1 cellular context compared by ENCODE assay signal in genomic region chr13:44918323-44919102, GRCh38.
A peak's percentile ranks its signal among the peaks of the same experiment; 100 is the strongest.
TF ChIP-seq lines count a peak whose summit lies in the region.

No MANE protein-coding gene starts in this region.

TF ChIP-seq in HEK293, 187 proteins besides CTCF, POLR2A, EP300 and RAD21 (continued from another document and continues in another):
- TF ChIP-seq ZNF561 (tag by site-specific recombination; IDR thresholded peaks at IDR 0.05; ENCODE audit: borderline replicate concordance) (peak; percentile 54), ZNF629 (tag by site-specific recombination; IDR thresholded peaks at IDR 0.05) (0 out of 2 replicates have a peak, but pooled peaks have one; percentile 14), ZNF350 (tag by site-specific recombination; IDR thresholded peaks at IDR 0.05) (no peak), ZFP69B (tag by site-specific recombination; IDR thresholded peaks at IDR 0.05) (no peak), ZNF600 (tag by site-specific recombination; IDR thresholded peaks at IDR 0.05) (peak; percentile 98), ZNF416 (tag by site-specific recombination; IDR thresholded peaks at IDR 0.05) (no peak), ZNF184 (tag by site-specific recombination; IDR thresholded peaks at IDR 0.05) (no peak), ZNF529 (tag by site-specific recombination; IDR thresholded peaks at IDR 0.05; ENCODE audit: insufficient replicate concordance) (no peak), ZNF202 (tag by site-specific recombination; IDR thresholded peaks at IDR 0.05; ENCODE audit: borderline replicate concordance) (no peak), ZNF776 (tag by site-specific recombination; IDR thresholded peaks at IDR 0.05; ENCODE audit: borderline replicate concordance) (no peak), IKZF3 (tag by site-specific recombination; IDR thresholded peaks at IDR 0.05) (peak; percentile 94), ZBTB20 (tag by site-specific recombination; IDR thresholded peaks at IDR 0.05) (peak; percentile 50; the same call in 1 of the 2 replicates), ZNF121 (tag by site-specific recombination; IDR thresholded peaks at IDR 0.05) (no peak), HOXD13 (CRISPR knock-in tag; IDR thresholded peaks at IDR 0.05; ENCODE audit: borderline replicate concordance) (no peak), ZNF426 (tag by site-specific recombination; IDR thresholded peaks at IDR 0.05) (no peak), ZNF660 (tag by site-specific recombination; IDR thresholded peaks at IDR 0.05) (0 out of 2 replicates have a peak, but pooled peaks have one; percentile 14), BCL6B (tag by site-specific recombination; IDR thresholded peaks at IDR 0.05) (no peak), ZNF335 (tag by site-specific recombination; conservative IDR thresholded peaks at IDR 0.05) (peak; percentile 69), ZNF449 (tag by site-specific recombination; IDR thresholded peaks at IDR 0.05) (no peak), ZNF292 (tag by site-specific recombination; IDR thresholded peaks at IDR 0.05; ENCODE audit: borderline replicate concordance, low read depth) (no peak), ZNF530 (tag by site-specific recombination; IDR thresholded peaks at IDR 0.05; ENCODE audit: low read depth) (no peak), SETDB1 (IDR thresholded peaks at IDR 0.05; ENCODE audit: insufficient read length, low read length) (no peak), ZNF777 (tag by site-specific recombination; IDR thresholded peaks at IDR 0.05; ENCODE audit: borderline replicate concordance) (no peak), ZNF362 (tag by site-specific recombination; IDR thresholded peaks at IDR 0.05) (peak; percentile 86), TRIM28 (IDR thresholded peaks at IDR 0.05; ENCODE audit: borderline replicate concordance, low read length) (no peak), ZXDB (tag by site-specific recombination; IDR thresholded peaks at IDR 0.05) (peak; percentile 69; the same call in 1 of the 2 replicates), ZNF677 (tag by site-specific recombination; IDR thresholded peaks at IDR 0.05) (no peak; the same call in 1 of the 2 replicates), INSM2 (tag by site-specific recombination; IDR thresholded peaks at IDR 0.05) (no peak), GLIS2 (tag by site-specific recombination; IDR thresholded peaks at IDR 0.05) (no peak), ZNF830 (tag by site-specific recombination; IDR thresholded peaks at IDR 0.05; ENCODE audit: low read depth) (no peak), ZNF341 (tag by site-specific recombination; IDR thresholded peaks at IDR 0.05; ENCODE audit: low read depth) (peak; percentile 53), PATZ1 (tag by site-specific recombination; IDR thresholded peaks at IDR 0.05) (peak; percentile 54), ZNF26 (tag by site-specific recombination; IDR thresholded peaks at IDR 0.05) (no peak), PRDM2 (tag by site-specific recombination; IDR thresholded peaks at IDR 0.05; ENCODE audit: borderline replicate concordance) (no peak), ZNF555 (tag by site-specific recombination; conservative IDR thresholded peaks at IDR 0.05) (no peak), ZNF843 (tag by site-specific recombination; IDR thresholded peaks at IDR 0.05) (no peak), ZNF560 (tag by site-specific recombination; IDR thresholded peaks at IDR 0.05; ENCODE audit: borderline replicate concordance) (no peak), ZNF223 (tag by site-specific recombination; IDR thresholded peaks at IDR 0.05) (no peak), SALL2 (tag by site-specific recombination; IDR thresholded peaks at IDR 0.05; ENCODE audit: borderline replicate concordance) (no peak), ELK4 (IDR thresholded peaks at IDR 0.05; ENCODE audit: borderline replicate concordance, low read depth, low read length) (no peak), ZNF544 (tag by site-specific recombination; IDR thresholded peaks at IDR 0.05) (no peak), ZNF274 (IDR thresholded peaks at IDR 0.05; ENCODE audit: low read length) (no peak), ZNF274 (tag by site-specific recombination; IDR thresholded peaks at IDR 0.05; ENCODE audit: borderline replicate concordance) (no peak), ZBTB6 (tag by site-specific recombination; IDR thresholded peaks at IDR 0.05) (peak; percentile 31; the same call in 1 of the 2 replicates), ZBTB17 (tag by site-specific recombination; IDR thresholded peaks at IDR 0.05) (no peak; the same call in 1 of the 2 replicates), ZFHX2 (tag by site-specific recombination; conservative IDR thresholded peaks at IDR 0.05) (no peak), HOXC10 (CRISPR knock-in tag; IDR thresholded peaks at IDR 0.05) (no peak), KLF9 (tag by site-specific recombination; IDR thresholded peaks at IDR 0.05; ENCODE audit: low read depth) (no peak), ZNF394 (tag by site-specific recombination; IDR thresholded peaks at IDR 0.05; ENCODE audit: borderline replicate concordance) (no peak)
